17 cellular contexts compared by ENCODE assay signal in genomic region chr13:98207411-98207810, GRCh38. TPM values are rescaled to one million over a fixed set of nuclear protein-coding genes. Genes with fewer than 3 reads are reported as not detected.
DNase-seq lines count a peak whose midpoint lies in the region; ATAC-seq and TF ChIP-seq lines count a peak whose summit lies in the region.
"Had no signal": no experiment of that assay in that cellular context is flagged by ENCODE, and none has a peak within 500 bp of the region (broad histone marks: within the 10 kb centered on the region; RNA-seq: fewer than 3 reads in every experiment).

No MANE protein-coding gene starts in this region.

- H2BK5ac ChIP-seq in trophoblast cell (ENCODE audit: low read depth, low read length, poor library complexity): no peak overlapping the region

- H2BK12ac ChIP-seq in trophoblast cell (ENCODE audit: low read length): no peak overlapping the region

- H3K27ac ChIP-seq in hepatocyte (peak overlapping the region; percentile 59), trophoblast cell (ENCODE audit: low read depth, low read length) (peak overlapping the region; percentile 6)
- H3K27ac ChIP-seq: BLaER1, foreskin keratinocyte, parathyroid adenoma, WERI-Rb-1 had no signal

- H2AFZ ChIP-seq in hepatocyte: no peak overlapping the region
- H2AFZ ChIP-seq in trophoblast cell (ENCODE audit: insufficient read depth, low read length, poor library complexity): no peak overlapping the region
- H2AFZ ChIP-seq: parathyroid adenoma had no signal

- H3K79me1 ChIP-seq in trophoblast cell (ENCODE audit: low read length): no peaks in the 10 kb centered on the region

- in situ Hi-C loops in KBM-7 (cut with MboI; ENCODE audit: low pct_unique_long_range_greater_than_20kb, low sequenced_read_pairs): no loop called here

- ATAC-seq in SK-N-SH treated with all-trans-retinoic acid at 6 μM for 48 hours: peak; percentile 74
- ATAC-seq in GM21825 (IDR thresholded peaks at IDR 0.05; ENCODE audit: unreplicated experiment): no peak

- no peak overlapping the region for H3K14ac ChIP-seq in trophoblast cell (ENCODE audit: low read length)

- H4K8ac ChIP-seq in trophoblast cell (ENCODE audit: low read depth, low read length): no peak overlapping the region

- TF ChIP-seq CTCF in hepatocyte (IDR thresholded peaks at IDR 0.05; ENCODE audit: poor library complexity): no peak

- no peak overlapping the region for H4K91ac ChIP-seq in trophoblast cell (ENCODE audit: low read depth, low read length)

- H4K20me1 ChIP-seq in hepatocyte (ENCODE audit: insufficient read depth, poor library complexity, severe bottlenecking): no peaks in the 10 kb centered on the region
- H4K20me1 ChIP-seq: BLaER1 had no signal

- H3K36me3 ChIP-seq in hepatocyte (replicated peaks; ENCODE audit: insufficient read depth, low read depth) (no peaks in the 10 kb centered on the region), trophoblast cell (ENCODE audit: control insufficient read depth in 1 of 2, insufficient read depth in 2 of 2, low read length in 2 of 2) (no peaks in the 10 kb centered on the region)

- 46% methylated on average over 4 of the region's 4 CpGs for WGBS in hepatocyte (ENCODE audit: low lambda C conversion rate, missing lambda C conversion rate)
- no CpG with 5 or more reads among the region's 4 CpGs for WGBS in trophoblast cell (ENCODE audit: extremely low coverage, insufficient coverage, insufficient read length)

- no peak overlapping the region for H4K12ac ChIP-seq in trophoblast cell (ENCODE audit: low read depth, low read length)

- H3K4me3 ChIP-seq in hepatocyte: no peak overlapping the region
- H3K4me3 ChIP-seq in trophoblast cell (ENCODE audit: low read depth, low read length): no peak overlapping the region
- H3K4me3 ChIP-seq: BLaER1 had no signal

- no peak overlapping the region for H3K4ac ChIP-seq in trophoblast cell (ENCODE audit: low read depth, low read length)

- DNase-seq in AG20443 (ENCODE audit: low spot score): peak; percentile 25
- DNase-seq in hepatocyte (ENCODE audit: low spot score): no peak
- DNase-seq in trophoblast cell: no peak
- DNase-seq in NCI-H1417 treated with DMSO at 0.1 percent for 48 hours (lab: John Stamatoyannopoulos, UW): no peak
- no peak for DNase-seq in KBM-7
- DNase-seq in CD1c-positive myeloid dendritic cell (ENCODE audit: extremely low spot score): no peak
- DNase-seq: activated CD8-positive, alpha-beta memory T cell treated with anti-CD3 and anti-CD28 coated beads, Interleukin-2, amount 50 U/mL, for 48 hours; NCI-H1694 treated with DMSO at 0.1 percent for 48 hours; NCI-H748 treated with DMSO at 0.1 percent for 48 hours; WERI-Rb-1 had no signal

- no peak overlapping the region for H3K23ac ChIP-seq in trophoblast cell (ENCODE audit: low read length)

- H3K79me2 ChIP-seq in hepatocyte (peaks cover 86% of the 10 kb centered on the region), trophoblast cell (ENCODE audit: control insufficient read depth, insufficient read depth, low read length, poor library complexity) (peaks cover 1% of the 10 kb centered on the region)

- H3K9me2 ChIP-seq in hepatocyte (replicated peaks; ENCODE audit: insufficient read depth): no peaks in the 10 kb centered on the region

- H3K18ac ChIP-seq in trophoblast cell (ENCODE audit: low read length): no peak overlapping the region

- no peak overlapping the region for H2AK5ac ChIP-seq in trophoblast cell (ENCODE audit: low read length)

- H2BK120ac ChIP-seq in trophoblast cell (ENCODE audit: insufficient read depth, low read length, poor library complexity): no peak overlapping the region

- H3K4me1 ChIP-seq in hepatocyte (ENCODE audit: insufficient read depth): peaks cover 5% of the 10 kb centered on the region
- H3K4me1 ChIP-seq in trophoblast cell (ENCODE audit: control insufficient read depth in 1 of 2, insufficient read depth in 2 of 2, low read length in 2 of 2): peaks cover 4 to 11% of the 10 kb centered on the region in 2 experiments
- H3K4me1 ChIP-seq: foreskin keratinocyte, parathyroid adenoma had no signal

- H3K9me3 ChIP-seq in hepatocyte (ENCODE audit: low read depth) (peaks cover 5% of the 10 kb centered on the region), trophoblast cell (ENCODE audit: insufficient read depth, low read depth, low read length) (peaks cover 4% of the 10 kb centered on the region)

- no peaks in the 10 kb centered on the region for H3K27me3 ChIP-seq in hepatocyte
- H3K27me3 ChIP-seq in trophoblast cell (ENCODE audit: insufficient read depth, low read length): no peaks in the 10 kb centered on the region
- H3K27me3 ChIP-seq: BLaER1, foreskin keratinocyte had no signal

- peak overlapping the region; percentile 31 for H3K4me2 ChIP-seq in hepatocyte
- H3K4me2 ChIP-seq in trophoblast cell (ENCODE audit: low read length): no peak overlapping the region
- H3K4me2 ChIP-seq: BLaER1 had no signal

- H3K9ac ChIP-seq in trophoblast cell (ENCODE audit: low read length): no peak overlapping the region
- H3K9ac ChIP-seq: BLaER1, parathyroid adenoma had no signal

TF ChIP-seq in SK-N-SH treated with all-trans-retinoic acid at 6 μM for 48 hours, 23 proteins besides CTCF, POLR2A, EP300 and RAD21:
- no peak for TF ChIP-seq SNAI2 (CRISPR knock-in tag; IDR thresholded peaks at IDR 0.05)
- no peak for TF ChIP-seq ZNF565 (CRISPR knock-in tag; conservative IDR thresholded peaks at IDR 0.05; ENCODE audit: low read depth)
- no peak for TF ChIP-seq TCF4 (CRISPR knock-in tag; IDR thresholded peaks at IDR 0.05; ENCODE audit: borderline replicate concordance)
- no peak for TF ChIP-seq ZFP30 (CRISPR knock-in tag; IDR thresholded peaks at IDR 0.05)
- no peak for TF ChIP-seq CSDC2 (CRISPR knock-in tag; IDR thresholded peaks at IDR 0.05)
- TF ChIP-seq BACH2 (CRISPR knock-in tag; IDR thresholded peaks at IDR 0.05; ENCODE audit: borderline replicate concordance): no peak
- TF ChIP-seq TOX (CRISPR knock-in tag; IDR thresholded peaks at IDR 0.05; ENCODE audit: borderline replicate concordance): no peak
- TF ChIP-seq CSRNP3 (CRISPR knock-in tag; IDR thresholded peaks at IDR 0.05): no peak

RNA-seq across cellular contexts. Expression of gene RNF113B, which starts 30.3 kb away (rescaled TPM):
- total RNA-seq in hepatocyte: not detected in 2 replicates
- 0.94 TPM in 1 of 2 replicates, not detected in the other for polyA plus RNA-seq in hepatocyte
- not detected in 2 replicates for polyA plus RNA-seq in trophoblast cell (2013)
- total RNA-seq: dermis microvascular lymphatic vessel endothelial cell, foreskin keratinocyte, SK-MEL-5 had no signal
- polyA plus RNA-seq: foreskin keratinocyte had no signal
